1 cellular context compared by ENCODE assay signal in genomic region chr1:24415910-24416665, GRCh38.
TF ChIP-seq lines count a peak whose summit lies in the region.

No MANE protein-coding gene starts in this region.

TF ChIP-seq in K562, 482 proteins besides CTCF, POLR2A, EP300 and RAD21 (continued from another document and continues in another):
- TF ChIP-seq ZNF407 (IDR thresholded peaks at IDR 0.05; ENCODE audit: low read depth) (0 out of 2 replicates have a peak, but pooled peaks have one; percentile 14), TRIM28 (IDR thresholded peaks at IDR 0.05) (no peak), TBL1XR1 (IDR thresholded peaks at IDR 0.05; ENCODE audit: low read length in 2 of 2) (no peak), ARNT (IDR thresholded peaks at IDR 0.05) (no peak), HSF4 (CRISPR knock-in tag; IDR thresholded peaks at IDR 0.05; ENCODE audit: borderline replicate concordance) (no peak), BRD4 (IDR thresholded peaks at IDR 0.05) (no peak), TRIM25 (IDR thresholded peaks at IDR 0.05; ENCODE audit: borderline replicate concordance) (0 out of 2 replicates have a peak, but pooled peaks have one; percentile 22), NONO (IDR thresholded peaks at IDR 0.05; ENCODE audit: low read depth in 2 of 2, low read length in 1 of 2) (no peak), ZNF431 (CRISPR knock-in tag; IDR thresholded peaks at IDR 0.05) (no peak), SRSF3 (IDR thresholded peaks at IDR 0.05; ENCODE audit: insufficient read depth, low read length) (no peak), ZBTB40 (IDR thresholded peaks at IDR 0.05) (no peak), ZBTB40 (CRISPR knock-in tag; IDR thresholded peaks at IDR 0.05) (no peak), KDM1A (IDR thresholded peaks at IDR 0.05) (no peak), ZNF384 (IDR thresholded peaks at IDR 0.05; ENCODE audit: low read depth, low read length) (no peak), NEUROD1 (IDR thresholded peaks at IDR 0.05; ENCODE audit: borderline replicate concordance, low read depth, low read length, partially characterized antibody) (no peak), NKRF (IDR thresholded peaks at IDR 0.05; ENCODE audit: borderline replicate concordance) (peak; percentile 48; the same call in 1 of the 2 replicates), JUN (IDR thresholded peaks at IDR 0.05; ENCODE audit: borderline replicate concordance, low read depth, low read length) (no peak), JUN (CRISPR knock-in tag; IDR thresholded peaks at IDR 0.05; ENCODE audit: borderline replicate concordance) (no peak), ZFP91 (CRISPR knock-in tag; IDR thresholded peaks at IDR 0.05) (no peak), MNT (conservative IDR thresholded peaks at IDR 0.05) (peak; percentile 76 to 79; a peak in 3 of 4 replicates), ZNF280B (CRISPR knock-in tag; IDR thresholded peaks at IDR 0.05) (no peak), POLR3G (IDR thresholded peaks at IDR 0.05; ENCODE audit: extremely low read depth, insufficient read length, insufficient replicate concordance) (no peak), HDGF (IDR thresholded peaks at IDR 0.05) (no peak)
